ENCODE assay signal across 1 cellular context in genomic region chr12:11778703-11779102, GRCh38.
TF ChIP-seq lines count a peak whose summit lies in the region.

No MANE protein-coding gene starts in this region.

TF ChIP-seq in WTC11, 78 proteins besides CTCF, POLR2A, EP300 and RAD21 (continued from another document):
- TF ChIP-seq, protein P1, sequence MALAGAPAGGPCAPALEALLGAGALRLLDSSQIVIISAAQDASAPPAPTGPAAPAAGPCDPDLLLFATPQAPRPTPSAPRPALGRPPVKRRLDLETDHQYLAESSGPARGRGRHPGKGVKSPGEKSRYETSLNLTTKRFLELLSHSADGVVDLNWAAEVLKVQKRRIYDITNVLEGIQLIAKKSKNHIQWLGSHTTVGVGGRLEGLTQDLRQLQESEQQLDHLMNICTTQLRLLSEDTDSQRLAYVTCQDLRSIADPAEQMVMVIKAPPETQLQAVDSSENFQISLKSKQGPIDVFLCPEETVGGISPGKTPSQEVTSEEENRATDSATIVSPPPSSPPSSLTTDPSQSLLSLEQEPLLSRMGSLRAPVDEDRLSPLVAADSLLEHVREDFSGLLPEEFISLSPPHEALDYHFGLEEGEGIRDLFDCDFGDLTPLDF (CRISPR knock-in tag; IDR thresholded peaks at IDR 0.05) = no peak
- TF ChIP-seq, protein P2, sequence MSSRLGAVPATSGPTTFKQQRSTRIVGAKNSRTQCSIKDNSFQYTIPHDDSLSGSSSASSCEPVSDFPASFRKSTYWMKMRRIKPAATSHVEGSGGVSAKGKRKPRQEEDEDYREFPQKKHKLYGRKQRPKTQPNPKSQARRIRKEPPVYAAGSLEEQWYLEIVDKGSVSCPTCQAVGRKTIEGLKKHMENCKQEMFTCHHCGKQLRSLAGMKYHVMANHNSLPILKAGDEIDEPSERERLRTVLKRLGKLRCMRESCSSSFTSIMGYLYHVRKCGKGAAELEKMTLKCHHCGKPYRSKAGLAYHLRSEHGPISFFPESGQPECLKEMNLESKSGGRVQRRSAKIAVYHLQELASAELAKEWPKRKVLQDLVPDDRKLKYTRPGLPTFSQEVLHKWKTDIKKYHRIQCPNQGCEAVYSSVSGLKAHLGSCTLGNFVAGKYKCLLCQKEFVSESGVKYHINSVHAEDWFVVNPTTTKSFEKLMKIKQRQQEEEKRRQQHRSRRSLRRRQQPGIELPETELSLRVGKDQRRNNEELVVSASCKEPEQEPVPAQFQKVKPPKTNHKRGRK (CRISPR knock-in tag; IDR thresholded peaks at IDR 0.05; ENCODE audit: borderline replicate concordance) = no peak
- TF ChIP-seq ZNF219 (CRISPR knock-in tag; IDR thresholded peaks at IDR 0.05; ENCODE audit: borderline replicate concordance) (no peak), ELF4 (CRISPR knock-in tag; IDR thresholded peaks at IDR 0.05; ENCODE audit: low read depth) (no peak)
